ENCODE assay signal across 1 cellular context in genomic region chr17:4950757-4951204, GRCh38.
TF ChIP-seq lines count a peak whose summit lies in the region.

Gene ENO3 (plus strand): TSS chr17:4951119. CDS start chr17:4951830, 711 bp downstream.

TF ChIP-seq in HepG2, 621 proteins besides CTCF, POLR2A, EP300 and RAD21 (continued from another document and continues in another):
- no peak for TF ChIP-seq ATF2 (CRISPR knock-in tag; IDR thresholded peaks at IDR 0.05)
- peak; percentile 46 to 61 for TF ChIP-seq NR2F1 (CRISPR knock-in tag; IDR thresholded peaks at IDR 0.05)
- TF ChIP-seq ELK4 (CRISPR knock-in tag; IDR thresholded peaks at IDR 0.05; ENCODE audit: borderline replicate concordance) = no peak
- no peak for TF ChIP-seq CEBPB (IDR thresholded peaks at IDR 0.05; ENCODE audit: borderline replicate concordance, low read depth, low read length)
- peak; percentile 78 for TF ChIP-seq PAXIP1 (CRISPR knock-in tag; conservative IDR thresholded peaks at IDR 0.05)
- TF ChIP-seq ZNF20 (CRISPR knock-in tag; IDR thresholded peaks at IDR 0.05) = no peak
- no peak; the same call in 1 of the 2 replicates for TF ChIP-seq TFDP2 (CRISPR knock-in tag; IDR thresholded peaks at IDR 0.05)
- TF ChIP-seq THAP9 (CRISPR knock-in tag; IDR thresholded peaks at IDR 0.05; ENCODE audit: borderline replicate concordance) = peak; percentile 67; the same call in 1 of the 2 replicates
- peak; percentile 82 for TF ChIP-seq NR2F6 (IDR thresholded peaks at IDR 0.05)
- TF ChIP-seq NR2F6 (CRISPR knock-in tag; IDR thresholded peaks at IDR 0.05) = peak; percentile 85
- 0 out of 2 replicates have a peak, but pooled peaks have one; percentile 58 for TF ChIP-seq HIVEP1 (CRISPR knock-in tag; IDR thresholded peaks at IDR 0.05)
- peak; percentile 57 for TF ChIP-seq ZNF687 (CRISPR knock-in tag; IDR thresholded peaks at IDR 0.05)
- TF ChIP-seq CENPT (CRISPR knock-in tag; IDR thresholded peaks at IDR 0.05; ENCODE audit: low read depth) = no peak
- no peak; the same call in 1 of the 2 replicates for TF ChIP-seq YEATS4 (CRISPR knock-in tag; IDR thresholded peaks at IDR 0.05; ENCODE audit: borderline replicate concordance)
- no peak for TF ChIP-seq ZNF280D (CRISPR knock-in tag; IDR thresholded peaks at IDR 0.05)
- no peak for TF ChIP-seq YY1 (IDR thresholded peaks at IDR 0.05; ENCODE audit: insufficient read depth, insufficient replicate concordance, low read depth, low read length)
- TF ChIP-seq ZKSCAN5 (CRISPR knock-in tag; IDR thresholded peaks at IDR 0.05) = no peak
- TF ChIP-seq MYPOP (CRISPR knock-in tag; IDR thresholded peaks at IDR 0.05) = no peak
- no peak for TF ChIP-seq ZMAT5 (CRISPR knock-in tag; IDR thresholded peaks at IDR 0.05; ENCODE audit: borderline replicate concordance, low read depth)
- no peak for TF ChIP-seq ZNF878 (CRISPR knock-in tag; IDR thresholded peaks at IDR 0.05)
- no peak for TF ChIP-seq POGZ (CRISPR knock-in tag; IDR thresholded peaks at IDR 0.05)
- TF ChIP-seq ZNF331 (CRISPR knock-in tag; IDR thresholded peaks at IDR 0.05) = 0 out of 2 replicates have a peak, but pooled peaks have one; percentile 43
- peak; percentile 37; the same call in 1 of the 2 replicates for TF ChIP-seq MAZ (IDR thresholded peaks at IDR 0.05; ENCODE audit: borderline replicate concordance, low read depth, low read length)
- no peak; the same call in 1 of the 2 replicates for TF ChIP-seq MAZ (CRISPR knock-in tag; IDR thresholded peaks at IDR 0.05; ENCODE audit: low read depth)
- TF ChIP-seq MYNN (CRISPR knock-in tag; IDR thresholded peaks at IDR 0.05; ENCODE audit: low read depth) = no peak
- TF ChIP-seq TOPORS (CRISPR knock-in tag; IDR thresholded peaks at IDR 0.05) = no peak
- TF ChIP-seq TARDBP (CRISPR knock-in tag; IDR thresholded peaks at IDR 0.05) = 0 out of 2 replicates have a peak, but pooled peaks have one; percentile 17
- TF ChIP-seq IRF1 (CRISPR knock-in tag; IDR thresholded peaks at IDR 0.05; ENCODE audit: low read depth) = 0 out of 2 replicates have a peak, but pooled peaks have one; percentile 11
- no peak for TF ChIP-seq ZNF274 (CRISPR knock-in tag; IDR thresholded peaks at IDR 0.05)
- TF ChIP-seq ZBTB3 (CRISPR knock-in tag; IDR thresholded peaks at IDR 0.05; ENCODE audit: borderline replicate concordance, low read depth) = no peak
- no peak for TF ChIP-seq ZNF761 (CRISPR knock-in tag; conservative IDR thresholded peaks at IDR 0.05)
- 0 out of 2 replicates have a peak, but pooled peaks have one; percentile 49 for TF ChIP-seq MIER2 (CRISPR knock-in tag; IDR thresholded peaks at IDR 0.05)
- TF ChIP-seq ZMAT3 (CRISPR knock-in tag; conservative IDR thresholded peaks at IDR 0.05) = peak; percentile 65; the same call in 1 of the 2 replicates
- no peak for TF ChIP-seq CENPX (CRISPR knock-in tag; IDR thresholded peaks at IDR 0.05)
- no peak for TF ChIP-seq ARNTL (CRISPR knock-in tag; IDR thresholded peaks at IDR 0.05)
- TF ChIP-seq MXD1 (CRISPR knock-in tag; IDR thresholded peaks at IDR 0.05) = peak; percentile 1; the same call in 1 of the 2 replicates
- peak; percentile 49; the same call in 1 of the 2 replicates for TF ChIP-seq NAIF1 (CRISPR knock-in tag; IDR thresholded peaks at IDR 0.05; ENCODE audit: borderline replicate concordance)
- no peak for TF ChIP-seq SYNCRIP (IDR thresholded peaks at IDR 0.05; ENCODE audit: insufficient read depth, low read depth, low read length)
- no peak for TF ChIP-seq MAFK (conservative IDR thresholded peaks at IDR 0.05 in 1 of 2, IDR thresholded peaks at IDR 0.05 in 1 of 2; ENCODE audit: low read length in 2 of 2)
- TF ChIP-seq ETV5 (CRISPR knock-in tag; IDR thresholded peaks at IDR 0.05; ENCODE audit: borderline replicate concordance) = no peak; the same call in 1 of the 2 replicates
